ENCODE assay signal across 8 cellular contexts in the genomic region with DNA sequence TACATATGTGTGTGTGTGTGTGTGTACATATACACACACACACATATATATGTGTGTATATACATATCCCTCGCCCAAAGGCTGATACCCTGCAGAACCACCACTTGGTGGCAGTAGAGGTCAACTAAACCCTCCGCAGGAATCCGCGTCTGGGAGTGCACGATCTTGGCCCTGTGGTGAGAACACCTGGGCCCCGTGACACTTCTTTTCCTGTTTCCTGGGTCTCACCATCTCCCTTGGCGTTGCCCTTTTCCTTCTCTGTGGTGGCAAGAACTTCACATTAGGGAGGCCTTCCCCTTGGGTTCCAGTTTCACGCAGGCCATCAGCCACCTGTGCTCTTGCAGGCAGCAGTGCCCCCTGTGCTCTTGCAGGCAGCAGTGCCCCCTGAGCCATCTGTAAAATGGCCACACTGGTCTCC. TPM values are rescaled to one million over a fixed set of nuclear protein-coding genes. Genes with fewer than 3 reads are reported as not detected.
DNase-seq lines count a peak whose midpoint lies in the region; ATAC-seq and TF ChIP-seq lines count a peak whose summit lies in the region.

No MANE protein-coding gene starts in this region.

- peaks cover 0 to 37% (median 0%) of the 10 kb centered on the region in 7 donors for H3K27me3 ChIP-seq in spleen (replicated peaks in 1 of 7)

- 4 to 9% (median 6%) methylated on average over 8 of the region's 8 CpGs for WGBS in spleen, 5 donors

- H3K36me3 ChIP-seq in spleen, result no peaks in the 10 kb centered on the region

- DNase-seq in DMS153 (lab: John Stamatoyannopoulos, UW), result peak; percentile 7
- no peak for DNase-seq in DMS153 treated with DMSO at 0.1 percent for 48 hours (lab: John Stamatoyannopoulos, UW; ENCODE audit: unreplicated experiment)
- DNase-seq in NB4 (ENCODE audit: low read depth), result peak; percentile 69
- peak; percentile 49 for DNase-seq in T follicular helper cell (ENCODE audit: low read depth)
- DNase-seq in anterior cingulate cortex (lab: John Stamatoyannopoulos, UW), result peak in 43 of 58 donors; percentile 4 to 77 (median 28)
- peak; percentile 48 for DNase-seq in iPS DF 19.7 (ENCODE audit: low read depth, low spot score)
- no peak for DNase-seq in spleen

- no peaks in the 10 kb centered on the region for H3K9me3 ChIP-seq in spleen

- H3K27ac ChIP-seq in spleen, result no peak overlapping the region

- no peak overlapping the region for H3K4me3 ChIP-seq in NB4 (ENCODE audit: low read depth, low read length)
- H3K4me3 ChIP-seq in spleen, result peak overlapping the region in 1 of 8 donors; percentile 41

- peaks cover 0 to 6% (median 5%) of the 10 kb centered on the region in 6 donors for H3K4me1 ChIP-seq in spleen

- peak; percentile 90 for ATAC-seq in HG02623 (IDR thresholded peaks at IDR 0.05; ENCODE audit: unreplicated experiment)

- intact Hi-C loops in spleen (cut with DNase I; ENCODE audit: low total_unique reads), result loop anchor here (5.0 kb wide), 1 partner anchor 325 kb away; no protein-coding TSS in a partner anchor

- TF ChIP-seq CTCF in NB4 (IDR thresholded peaks at IDR 0.05; ENCODE audit: low read depth, low read length), result peak; percentile 73
- TF ChIP-seq CTCF in spleen (IDR thresholded peaks at IDR 0.05 in 8 of 11, conservative IDR thresholded peaks at IDR 0.05 in 3 of 11), result peak; percentile 53 to 89 (median 81)

- TF ChIP-seq POLR2A in NB4 (IDR thresholded peaks at IDR 0.05; ENCODE audit: extremely low read depth, insufficient read length), result no peak
- no peak for TF ChIP-seq POLR2A in spleen (IDR thresholded peaks at IDR 0.05)

RNA-seq across cellular contexts. Expression of gene IL9, which starts 8.2 kb away (rescaled TPM):
- total RNA-seq in spleen, result not detected
- polyA plus RNA-seq in spleen, result not detected

RNA-seq across cellular contexts. Expression of gene SLC25A48, which starts 53.0 kb away (rescaled TPM):
- total RNA-seq in spleen, result under 1 TPM in 2 of 7 donors, not detected in 5; 0.33 to 0.66 TPM
- under 1 TPM in 1 of 3 donors, not detected in 2; 0.06 TPM for polyA plus RNA-seq in spleen

Comparison
In these comparisons a context has a peak if more than half of its experiments do, and no peak if none do; other contexts are left out.
1. DNase-seq: peak in DMS153 (single experiment), NB4 (single experiment), T follicular helper cell (single experiment), anterior cingulate cortex (43 of 58) and iPS DF 19.7 (single experiment); none in DMS153 treated with DMSO at 0.1 percent for 48 hours (single experiment) and spleen (single experiment).